ENCODE assay signal across 1 cellular context in genomic region chr20:33825340-33826269, GRCh38.
A peak's percentile ranks its signal among the peaks of the same experiment; 100 is the strongest.
TF ChIP-seq lines count a peak whose summit lies in the region.

No MANE protein-coding gene starts in this region.

TF ChIP-seq in HepG2, 621 proteins besides CTCF, POLR2A, EP300 and RAD21 (continued from another document and continues in another):
- TF ChIP-seq HNF4A (CRISPR knock-in tag; IDR thresholded peaks at IDR 0.05) (peak; percentile 84), ZSCAN29 (CRISPR knock-in tag; conservative IDR thresholded peaks at IDR 0.05) (no peak), ZNF207 (IDR thresholded peaks at IDR 0.05; ENCODE audit: borderline replicate concordance) (no peak), TBX2 (CRISPR knock-in tag; IDR thresholded peaks at IDR 0.05; ENCODE audit: borderline replicate concordance) (peak; percentile 11; the same call in 1 of the 2 replicates), ATF2 (CRISPR knock-in tag; IDR thresholded peaks at IDR 0.05) (peak; percentile 68; the same call in 1 of the 2 replicates), NAIF1 (CRISPR knock-in tag; IDR thresholded peaks at IDR 0.05; ENCODE audit: borderline replicate concordance) (no peak), SAFB2 (CRISPR knock-in tag; IDR thresholded peaks at IDR 0.05; ENCODE audit: borderline replicate concordance, low read depth) (no peak), NR0B2 (CRISPR knock-in tag; IDR thresholded peaks at IDR 0.05) (no peak), REL (CRISPR knock-in tag; conservative IDR thresholded peaks at IDR 0.05) (no peak), ZBTB3 (CRISPR knock-in tag; IDR thresholded peaks at IDR 0.05; ENCODE audit: borderline replicate concordance, low read depth) (peak; percentile 57; the same call in 1 of the 2 replicates), SATB2 (CRISPR knock-in tag; IDR thresholded peaks at IDR 0.05) (no peak), SRSF4 (IDR thresholded peaks at IDR 0.05; ENCODE audit: low read depth, low read length, poor library complexity, severe bottlenecking) (no peak), AGO1 (IDR thresholded peaks at IDR 0.05; ENCODE audit: low read depth, low read length, poor library complexity, severe bottlenecking) (no peak), AKNA (CRISPR knock-in tag; IDR thresholded peaks at IDR 0.05; ENCODE audit: borderline replicate concordance) (no peak; the same call in 1 of the 2 replicates), ATM (IDR thresholded peaks at IDR 0.05; ENCODE audit: borderline replicate concordance) (no peak), GABPA (IDR thresholded peaks at IDR 0.05; ENCODE audit: low read depth, low read length) (no peak), GABPA (CRISPR knock-in tag; IDR thresholded peaks at IDR 0.05; ENCODE audit: low read depth) (no peak), ZNF326 (CRISPR knock-in tag; IDR thresholded peaks at IDR 0.05; ENCODE audit: borderline replicate concordance) (no peak), SPEN (CRISPR knock-in tag; IDR thresholded peaks at IDR 0.05; ENCODE audit: low read depth) (no peak), ZNF329 (CRISPR knock-in tag; IDR thresholded peaks at IDR 0.05; ENCODE audit: low read depth) (no peak), ZNF230 (CRISPR knock-in tag; IDR thresholded peaks at IDR 0.05) (peak; percentile 72; the same call in 1 of the 2 replicates), CHD4 (IDR thresholded peaks at IDR 0.05; ENCODE audit: borderline replicate concordance, low read length) (peak; percentile 29; the same call in 1 of the 2 replicates), ATF4 (CRISPR knock-in tag; IDR thresholded peaks at IDR 0.05) (no peak), RBM39 (IDR thresholded peaks at IDR 0.05; ENCODE audit: low read depth, low read length, poor library complexity, severe bottlenecking) (no peak), IRF9 (CRISPR knock-in tag; IDR thresholded peaks at IDR 0.05; ENCODE audit: borderline replicate concordance) (no peak), ZBTB33 (CRISPR knock-in tag; IDR thresholded peaks at IDR 0.05) (peak; percentile 51; the same call in 1 of the 2 replicates), BATF2 (CRISPR knock-in tag; IDR thresholded peaks at IDR 0.05) (no peak), ZNF776 (CRISPR knock-in tag; IDR thresholded peaks at IDR 0.05) (no peak), SNRNP70 (IDR thresholded peaks at IDR 0.05; ENCODE audit: low read depth, low read length) (no peak), FOXK1 (CRISPR knock-in tag; IDR thresholded peaks at IDR 0.05; ENCODE audit: borderline replicate concordance, low read depth) (no peak), ZNF18 (CRISPR knock-in tag; IDR thresholded peaks at IDR 0.05; ENCODE audit: insufficient replicate concordance) (peak; percentile 35), USF2 (IDR thresholded peaks at IDR 0.05; ENCODE audit: low read depth, low read length) (no peak), USF2 (CRISPR knock-in tag; IDR thresholded peaks at IDR 0.05; ENCODE audit: borderline replicate concordance) (no peak), ZNF121 (CRISPR knock-in tag; IDR thresholded peaks at IDR 0.05) (no peak), NFKB2 (CRISPR knock-in tag; IDR thresholded peaks at IDR 0.05; ENCODE audit: borderline replicate concordance) (no peak), ATF6 (CRISPR knock-in tag; conservative IDR thresholded peaks at IDR 0.05) (no peak), ZNF263 (CRISPR knock-in tag; IDR thresholded peaks at IDR 0.05) (no peak), ZNF547 (CRISPR knock-in tag; IDR thresholded peaks at IDR 0.05) (no peak), ZFP90 (CRISPR knock-in tag; IDR thresholded peaks at IDR 0.05; ENCODE audit: borderline replicate concordance) (no peak), ZMYM2 (CRISPR knock-in tag; IDR thresholded peaks at IDR 0.05) (0 out of 2 replicates have a peak, but pooled peaks have one; percentile 32), ZNF597 (CRISPR knock-in tag; IDR thresholded peaks at IDR 0.05) (no peak), ELF3 (CRISPR knock-in tag; IDR thresholded peaks at IDR 0.05) (peak; percentile 44; the same call in 1 of the 2 replicates), FOSL2 (CRISPR knock-in tag; IDR thresholded peaks at IDR 0.05) (peak; percentile 22), KLF16 (CRISPR knock-in tag; IDR thresholded peaks at IDR 0.05) (peak in 1 of 2 experiments; percentile 44; a peak in 1 of 4 replicates)
